In the genomic region with DNA sequence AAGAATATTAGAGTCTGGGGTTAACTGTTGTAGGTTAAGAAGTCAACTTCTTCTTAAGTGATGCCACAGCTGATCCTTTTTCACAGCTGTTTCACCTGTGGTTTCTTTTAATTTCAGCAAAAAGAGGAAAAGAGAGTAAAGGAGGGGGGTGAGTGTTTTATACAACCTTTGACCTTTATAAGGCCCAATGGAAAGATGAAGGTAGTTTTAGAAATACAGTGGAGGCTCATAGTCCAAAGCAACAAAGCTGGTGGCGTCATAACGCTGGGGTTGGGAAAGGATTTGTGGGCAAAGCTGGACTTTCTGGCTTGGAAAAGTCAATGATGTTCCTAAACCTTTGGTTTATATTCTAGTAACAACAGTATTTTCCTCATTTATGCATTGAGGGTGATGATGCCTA, we compare ENCODE assay signal across 23 cellular contexts.
"Had no signal": no experiment of that assay in that cellular context is flagged by ENCODE, and none has a peak within 500 bp of the region (broad histone marks: within the 10 kb centered on the region; RNA-seq: fewer than 3 reads in every experiment).

No MANE protein-coding gene starts in this region.

- H3K4me3 Mint-ChIP-seq: activated CD8-positive, alpha-beta T cell treated with anti-CD3 and anti-CD28 coated beads for 36 hours; activated naive CD8-positive, alpha-beta T cell; central memory CD8-positive, alpha-beta T cell; naive thymus-derived CD4-positive, alpha-beta T cell; neural crest cell; T-helper 17 cell had no signal

- H3K9me3 ChIP-seq: breast epithelium, sigmoid colon, thyroid gland, upper lobe of right lung had no signal

- H3K27me3 ChIP-seq: breast epithelium, foreskin keratinocyte, sigmoid colon, thyroid gland, upper lobe of right lung had no signal

- DNase-seq: activated CD4-positive, alpha-beta T cell treated with anti-CD3 and anti-CD28 coated beads for 48 hours; activated CD4-positive, CD25-positive, alpha-beta regulatory T cell; activated CD8-positive, alpha-beta T cell treated with anti-CD3 and anti-CD28 coated beads for 36 hours; amniotic stem cell; effector memory CD4-positive, alpha-beta T cell; foreskin keratinocyte; kidney; naive thymus-derived CD4-positive, alpha-beta T cell; posterior cingulate gyrus; sigmoid colon; stimulated activated CD4-positive, alpha-beta T cell treated with anti-CD3 and anti-CD28 coated beads, Interleukin-2, amount 100 ng/mL, for 48 hours; stimulated activated CD8-positive, alpha-beta memory T cell treated with anti-CD3 and anti-CD28 coated beads, Interleukin-4, amount 100 ng/mL, for 48 hours; stimulated activated naive CD4-positive, alpha-beta T cell treated with Interleukin-2 at 50 U/mL for 16 hours; substantia nigra; T-helper 17 cell; thyroid gland; upper lobe of right lung had no signal

- H3K27ac ChIP-seq: breast epithelium, foreskin keratinocyte, sigmoid colon, thyroid gland, upper lobe of right lung had no signal

- H3K4me1 Mint-ChIP-seq: neural crest cell had no signal

- H3K27ac Mint-ChIP-seq: activated CD8-positive, alpha-beta T cell treated with anti-CD3 and anti-CD28 coated beads for 36 hours; activated naive CD8-positive, alpha-beta T cell; T-helper 17 cell had no signal

- FAIRE-seq: colon, kidney had no signal

- H3K9me3 Mint-ChIP-seq: activated CD8-positive, alpha-beta T cell treated with anti-CD3 and anti-CD28 coated beads for 36 hours; central memory CD8-positive, alpha-beta T cell; naive thymus-derived CD4-positive, alpha-beta T cell; neural crest cell had no signal

- H3K36me3 ChIP-seq: breast epithelium had no signal

- H3K4me1 ChIP-seq: foreskin keratinocyte, thyroid gland had no signal

- ATAC-seq: activated CD8-positive, alpha-beta T cell treated with anti-CD3 and anti-CD28 coated beads for 36 hours; foreskin keratinocyte; naive thymus-derived CD4-positive, alpha-beta T cell; T-helper 17 cell; upper lobe of right lung had no signal

- H3K4me3 ChIP-seq: breast epithelium, lung, sigmoid colon, thyroid gland, upper lobe of right lung had no signal

- H3K27me3 Mint-ChIP-seq: activated CD8-positive, alpha-beta T cell treated with anti-CD3 and anti-CD28 coated beads for 36 hours; activated naive CD8-positive, alpha-beta T cell; central memory CD8-positive, alpha-beta T cell; naive thymus-derived CD4-positive, alpha-beta T cell; T-helper 17 cell had no signal
